ENCODE assay signal across 8 cellular contexts in the genomic region with DNA sequence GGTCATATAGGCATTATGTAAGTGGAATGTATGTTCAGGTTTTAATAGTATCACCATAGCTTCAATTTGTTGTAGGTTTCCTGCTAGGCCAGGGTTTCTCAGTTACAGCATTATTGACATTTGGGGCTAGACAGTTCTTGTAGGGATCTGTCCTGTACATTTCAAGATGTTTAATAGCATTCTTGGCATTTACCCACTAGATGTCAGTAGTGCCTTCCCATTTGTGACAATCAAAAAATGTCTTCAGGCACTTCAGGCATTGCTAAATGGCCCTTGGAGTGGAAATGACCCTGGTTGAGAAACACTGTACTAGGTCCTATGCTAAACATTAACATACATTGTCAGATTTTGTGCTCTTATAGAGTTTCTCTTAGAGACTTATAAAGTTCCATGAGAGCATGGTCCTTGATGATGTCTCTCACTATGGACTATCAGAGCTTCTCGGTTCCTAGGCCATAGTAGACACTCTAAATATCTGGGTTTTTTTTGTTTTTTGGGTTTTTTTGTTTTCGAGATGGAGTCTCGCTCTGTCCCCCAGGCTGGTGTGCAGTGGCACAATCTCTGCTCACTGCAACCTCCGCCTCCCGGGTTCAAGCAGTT. TPM values are rescaled to one million over a fixed set of nuclear protein-coding genes. Genes with fewer than 3 reads are reported as not detected.
DNase-seq lines count a peak whose midpoint lies in the region; ATAC-seq and TF ChIP-seq lines count a peak whose summit lies in the region.

No MANE protein-coding gene starts in this region.

- H3K9me3 ChIP-seq in left ventricle myocardium inferior (replicated peaks) (no peaks in the 10 kb centered on the region), SK-N-MC (ENCODE audit: low read depth, low read length) (no peaks in the 10 kb centered on the region), skeletal muscle satellite cell (replicated peaks; ENCODE audit: low read length) (no peaks in the 10 kb centered on the region)

- DNase-seq in left ventricle myocardium inferior (no peak), Right ventricle myocardium inferior (ENCODE audit: missing footprints) (no peak), NCI-H1105 (lab: John Stamatoyannopoulos, UW) (peak; percentile 39), SK-N-MC (ENCODE audit: low read depth, low spot score) (peak; percentile 47), fibroblast of the aortic adventitia (ENCODE audit: low read depth) (peak; percentile 61)

- no peak for ATAC-seq in Right ventricle myocardium inferior
- ATAC-seq in HG03520 (IDR thresholded peaks at IDR 0.05; ENCODE audit: unreplicated experiment), result no peak
- no peak for ATAC-seq in HG03159 (IDR thresholded peaks at IDR 0.05; ENCODE audit: unreplicated experiment)

- peak overlapping the region; percentile 92 for H3K9ac ChIP-seq in SK-N-MC (ENCODE audit: insufficient read length)
- peak overlapping the region; percentile 94 for H3K9ac ChIP-seq in skeletal muscle satellite cell (ENCODE audit: low read depth, low read length)

- H3K27me3 ChIP-seq in left ventricle myocardium inferior (ENCODE audit: low read depth) (no peaks in the 10 kb centered on the region), skeletal muscle satellite cell (ENCODE audit: control insufficient read depth, insufficient read depth, low read length) (no peaks in the 10 kb centered on the region)

- H3K4me3 ChIP-seq in left ventricle myocardium inferior (no peak overlapping the region), SK-N-MC (peak overlapping the region; percentile 87), fibroblast of the aortic adventitia (ENCODE audit: low read depth, low read length) (peak overlapping the region; percentile 98), skeletal muscle satellite cell (ENCODE audit: low read length) (peak overlapping the region; percentile 84)

- peak; percentile 19 for TF ChIP-seq CTCF in left ventricle myocardium inferior (IDR thresholded peaks at IDR 0.05; ENCODE audit: borderline replicate concordance)
- peak; percentile 34 for TF ChIP-seq CTCF in fibroblast of the aortic adventitia (IDR thresholded peaks at IDR 0.05; ENCODE audit: insufficient read depth, low read length)

- H3K36me3 ChIP-seq in left ventricle myocardium inferior (peaks cover 31% of the 10 kb centered on the region), SK-N-MC (ENCODE audit: insufficient read depth, low read length) (peaks cover 60% of the 10 kb centered on the region), skeletal muscle satellite cell (ENCODE audit: insufficient read depth, low read length) (peaks cover 52% of the 10 kb centered on the region)

- peak overlapping the region; percentile 88 for H3K4me2 ChIP-seq in skeletal muscle satellite cell (ENCODE audit: low read length)

- H3K27ac ChIP-seq in left ventricle myocardium inferior (replicated peaks) (no peak overlapping the region), SK-N-MC (no peak overlapping the region)

- peaks cover 47% of the 10 kb centered on the region for H3K4me1 ChIP-seq in left ventricle myocardium inferior
- H3K4me1 ChIP-seq in skeletal muscle satellite cell (ENCODE audit: control insufficient read depth, insufficient read depth, low read length), result peaks cover 19% of the 10 kb centered on the region

- intact Hi-C loops in left ventricle myocardium inferior (cut with micrococcal nuclease), result no loop called here
- intact Hi-C loops in Right ventricle myocardium inferior (cut with DNase I), result no loop called here

RNA-seq across cellular contexts. Expression of a gene that starts 1.4 kb away (rescaled TPM):
- total RNA-seq in left ventricle myocardium inferior (0.77 TPM), Right ventricle myocardium inferior (0.84 TPM), fibroblast of the aortic adventitia (ENCODE audit: low replicate concordance) (1.3 and 24.7 TPM in 2 replicates)
- 24.8 and 48.9 TPM in 2 replicates for total RNA-seq in skeletal muscle satellite cell (2012; rRNA removed)

RNA-seq across cellular contexts. Expression of a gene that starts 1.9 kb away (rescaled TPM):
- total RNA-seq in left ventricle myocardium inferior (27.4 TPM), Right ventricle myocardium inferior (25.8 TPM), fibroblast of the aortic adventitia (ENCODE audit: low replicate concordance) (61.2 and 314 TPM in 2 replicates)
- 25.8 and 28.1 TPM in 2 replicates for total RNA-seq in skeletal muscle satellite cell (2012; rRNA removed)

RNA-seq across cellular contexts. Expression of a gene that starts 32.8 kb away (rescaled TPM):
- total RNA-seq in left ventricle myocardium inferior (20.2 TPM), Right ventricle myocardium inferior (16.0 TPM), fibroblast of the aortic adventitia (ENCODE audit: low replicate concordance) (16.4 and 31.4 TPM in 2 replicates)
- 19.5 and 23.2 TPM in 2 replicates for total RNA-seq in skeletal muscle satellite cell (2012; rRNA removed)

RNA-seq across cellular contexts. Expression of a gene that starts 41.1 kb away (rescaled TPM):
- total RNA-seq in left ventricle myocardium inferior, result 4.7 TPM
- total RNA-seq in Right ventricle myocardium inferior, result 3.9 TPM
- 6.0 and 11.6 TPM in 2 replicates for total RNA-seq in fibroblast of the aortic adventitia (ENCODE audit: low replicate concordance)
- total RNA-seq in skeletal muscle satellite cell (2012; rRNA removed), result 1.0 and 2.4 TPM in 2 replicates

Comparison
In these comparisons a context has a peak if more than half of its experiments do, and no peak if none do; other contexts are left out.
1. DNase-seq: peak in NCI-H1105 (single experiment), SK-N-MC (single experiment) and fibroblast of the aortic adventitia (single experiment); none in left ventricle myocardium inferior (single experiment) and Right ventricle myocardium inferior (single experiment).